In the genomic region with DNA sequence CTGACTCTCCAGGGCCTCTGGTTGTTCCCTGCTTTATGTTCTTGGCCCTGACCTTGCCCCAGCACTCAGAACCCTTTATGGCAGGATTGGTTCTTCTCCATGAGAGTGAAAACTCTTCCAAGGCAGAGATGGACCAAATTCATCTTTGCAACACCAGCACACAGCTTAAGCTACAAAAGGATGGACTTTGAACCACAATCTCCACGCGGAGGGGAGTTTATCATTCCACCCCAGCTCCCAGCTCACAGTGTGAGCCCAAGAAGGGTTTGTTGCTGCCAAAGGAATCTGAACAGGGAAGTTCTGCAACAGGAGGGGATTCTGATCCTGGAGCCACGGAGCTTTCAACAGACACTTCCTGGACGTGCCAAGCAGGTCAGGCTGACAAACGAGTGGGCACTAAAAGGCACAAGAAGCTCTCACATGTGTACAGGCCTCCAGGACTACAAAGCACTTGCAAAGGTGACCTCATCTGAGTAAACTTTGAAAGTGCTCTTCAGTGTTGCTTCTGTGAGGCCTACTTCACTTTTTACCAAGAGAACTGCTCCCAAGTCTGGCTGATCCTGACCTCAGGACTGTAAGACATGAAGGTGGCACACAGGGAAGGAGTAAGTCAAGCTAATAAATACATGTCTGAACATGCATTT, we compare ENCODE assay signal across 1 cellular context.
TF ChIP-seq lines count a peak whose summit lies in the region.

No MANE protein-coding gene starts in this region.

TF ChIP-seq in HepG2, 621 proteins besides CTCF, POLR2A, EP300 and RAD21 (continued from another document and continues in another):
- TF ChIP-seq ZBTB10 (CRISPR knock-in tag; IDR thresholded peaks at IDR 0.05; ENCODE audit: borderline replicate concordance) (no peak; the same call in 1 of the 2 replicates), ZNF256 (CRISPR knock-in tag; conservative IDR thresholded peaks at IDR 0.05) (no peak; the same call in 1 of the 2 replicates), ZNF225 (CRISPR knock-in tag; IDR thresholded peaks at IDR 0.05) (peak; percentile 59; the same call in 1 of the 2 replicates), PLSCR1 (CRISPR knock-in tag; IDR thresholded peaks at IDR 0.05; ENCODE audit: borderline replicate concordance) (no peak), ZC3H13 (CRISPR knock-in tag; IDR thresholded peaks at IDR 0.05) (no peak), CREB1 (IDR thresholded peaks at IDR 0.05) (no peak; the same call in 1 of the 2 replicates), CREB1 (CRISPR knock-in tag; IDR thresholded peaks at IDR 0.05) (no peak), ZNF510 (CRISPR knock-in tag; IDR thresholded peaks at IDR 0.05; ENCODE audit: low read depth) (peak; percentile 71; the same call in 1 of the 2 replicates), MED1 (CRISPR knock-in tag; IDR thresholded peaks at IDR 0.05) (peak; percentile 86), ZNF281 (CRISPR knock-in tag; IDR thresholded peaks at IDR 0.05; ENCODE audit: borderline replicate concordance) (no peak), ZNF607 (CRISPR knock-in tag; IDR thresholded peaks at IDR 0.05; ENCODE audit: borderline replicate concordance) (peak; percentile 57; the same call in 1 of the 2 replicates), HMGA1 (CRISPR knock-in tag; conservative IDR thresholded peaks at IDR 0.05) (no peak), CSRNP2 (CRISPR knock-in tag; conservative IDR thresholded peaks at IDR 0.05; ENCODE audit: low read depth) (no peak), ZNF382 (CRISPR knock-in tag; IDR thresholded peaks at IDR 0.05; ENCODE audit: borderline replicate concordance) (no peak), GATAD1 (CRISPR knock-in tag; IDR thresholded peaks at IDR 0.05) (peak; percentile 53; the same call in 1 of the 2 replicates), CEBPG (CRISPR knock-in tag; IDR thresholded peaks at IDR 0.05) (peak; percentile 63), TBL1XR1 (IDR thresholded peaks at IDR 0.05; ENCODE audit: borderline replicate concordance, low read length, partially characterized antibody) (no peak), MYNN (CRISPR knock-in tag; IDR thresholded peaks at IDR 0.05; ENCODE audit: low read depth) (no peak), NR2C2 (CRISPR knock-in tag; IDR thresholded peaks at IDR 0.05; ENCODE audit: borderline replicate concordance) (peak; percentile 72)
- TF ChIP-seq, protein P1, sequence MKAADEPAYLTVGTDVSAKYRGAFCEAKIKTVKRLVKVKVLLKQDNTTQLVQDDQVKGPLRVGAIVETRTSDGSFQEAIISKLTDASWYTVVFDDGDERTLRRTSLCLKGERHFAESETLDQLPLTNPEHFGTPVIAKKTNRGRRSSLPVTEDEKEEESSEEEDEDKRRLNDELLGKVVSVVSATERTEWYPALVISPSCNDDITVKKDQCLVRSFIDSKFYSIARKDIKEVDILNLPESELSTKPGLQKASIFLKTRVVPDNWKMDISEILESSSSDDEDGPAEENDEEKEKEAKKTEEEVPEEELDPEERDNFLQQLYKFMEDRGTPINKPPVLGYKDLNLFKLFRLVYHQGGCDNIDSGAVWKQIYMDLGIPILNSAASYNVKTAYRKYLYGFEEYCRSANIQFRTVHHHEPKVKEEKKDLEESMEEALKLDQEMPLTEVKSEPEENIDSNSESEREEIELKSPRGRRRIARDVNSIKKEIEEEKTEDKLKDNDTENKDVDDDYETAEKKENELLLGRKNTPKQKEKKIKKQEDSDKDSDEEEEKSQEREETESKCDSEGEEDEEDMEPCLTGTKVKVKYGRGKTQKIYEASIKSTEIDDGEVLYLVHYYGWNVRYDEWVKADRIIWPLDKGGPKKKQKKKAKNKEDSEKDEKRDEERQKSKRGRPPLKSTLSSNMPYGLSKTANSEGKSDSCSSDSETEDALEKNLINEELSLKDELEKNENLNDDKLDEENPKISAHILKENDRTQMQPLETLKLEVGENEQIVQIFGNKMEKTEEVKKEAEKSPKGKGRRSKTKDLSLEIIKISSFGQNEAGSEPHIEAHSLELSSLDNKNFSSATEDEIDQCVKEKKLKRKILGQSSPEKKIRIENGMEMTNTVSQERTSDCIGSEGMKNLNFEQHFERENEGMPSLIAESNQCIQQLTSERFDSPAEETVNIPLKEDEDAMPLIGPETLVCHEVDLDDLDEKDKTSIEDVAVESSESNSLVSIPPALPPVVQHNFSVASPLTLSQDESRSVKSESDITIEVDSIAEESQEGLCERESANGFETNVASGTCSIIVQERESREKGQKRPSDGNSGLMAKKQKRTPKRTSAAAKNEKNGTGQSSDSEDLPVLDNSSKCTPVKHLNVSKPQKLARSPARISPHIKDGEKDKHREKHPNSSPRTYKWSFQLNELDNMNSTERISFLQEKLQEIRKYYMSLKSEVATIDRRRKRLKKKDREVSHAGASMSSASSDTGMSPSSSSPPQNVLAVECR (CRISPR knock-in tag; IDR thresholded peaks at IDR 0.05; ENCODE audit: borderline replicate concordance), result peak; percentile 81; the same call in 1 of the 2 replicates
- TF ChIP-seq, protein P2, sequence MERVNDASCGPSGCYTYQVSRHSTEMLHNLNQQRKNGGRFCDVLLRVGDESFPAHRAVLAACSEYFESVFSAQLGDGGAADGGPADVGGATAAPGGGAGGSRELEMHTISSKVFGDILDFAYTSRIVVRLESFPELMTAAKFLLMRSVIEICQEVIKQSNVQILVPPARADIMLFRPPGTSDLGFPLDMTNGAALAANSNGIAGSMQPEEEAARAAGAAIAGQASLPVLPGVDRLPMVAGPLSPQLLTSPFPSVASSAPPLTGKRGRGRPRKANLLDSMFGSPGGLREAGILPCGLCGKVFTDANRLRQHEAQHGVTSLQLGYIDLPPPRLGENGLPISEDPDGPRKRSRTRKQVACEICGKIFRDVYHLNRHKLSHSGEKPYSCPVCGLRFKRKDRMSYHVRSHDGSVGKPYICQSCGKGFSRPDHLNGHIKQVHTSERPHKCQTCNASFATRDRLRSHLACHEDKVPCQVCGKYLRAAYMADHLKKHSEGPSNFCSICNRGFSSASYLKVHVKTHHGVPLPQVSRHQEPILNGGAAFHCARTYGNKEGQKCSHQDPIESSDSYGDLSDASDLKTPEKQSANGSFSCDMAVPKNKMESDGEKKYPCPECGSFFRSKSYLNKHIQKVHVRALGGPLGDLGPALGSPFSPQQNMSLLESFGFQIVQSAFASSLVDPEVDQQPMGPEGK (CRISPR knock-in tag; IDR thresholded peaks at IDR 0.05), result peak; percentile 83
- TF ChIP-seq, protein P3, sequence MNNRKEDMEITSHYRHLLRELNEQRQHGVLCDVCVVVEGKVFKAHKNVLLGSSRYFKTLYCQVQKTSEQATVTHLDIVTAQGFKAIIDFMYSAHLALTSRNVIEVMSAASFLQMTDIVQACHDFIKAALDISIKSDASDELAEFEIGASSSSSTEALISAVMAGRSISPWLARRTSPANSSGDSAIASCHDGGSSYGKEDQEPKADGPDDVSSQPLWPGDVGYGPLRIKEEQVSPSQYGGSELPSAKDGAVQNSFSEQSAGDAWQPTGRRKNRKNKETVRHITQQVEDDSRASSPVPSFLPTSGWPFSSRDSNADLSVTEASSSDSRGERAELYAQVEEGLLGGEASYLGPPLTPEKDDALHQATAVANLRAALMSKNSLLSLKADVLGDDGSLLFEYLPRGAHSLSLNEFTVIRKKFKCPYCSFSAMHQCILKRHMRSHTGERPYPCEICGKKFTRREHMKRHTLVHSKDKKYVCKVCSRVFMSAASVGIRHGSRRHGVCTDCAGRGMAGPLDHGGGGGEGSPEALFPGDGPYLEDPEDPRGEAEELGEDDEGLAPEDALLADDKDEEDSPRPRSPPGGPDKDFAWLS (CRISPR knock-in tag; IDR thresholded peaks at IDR 0.05; ENCODE audit: borderline replicate concordance), result peak; percentile 82; the same call in 1 of the 2 replicates
- TF ChIP-seq, protein P4, sequence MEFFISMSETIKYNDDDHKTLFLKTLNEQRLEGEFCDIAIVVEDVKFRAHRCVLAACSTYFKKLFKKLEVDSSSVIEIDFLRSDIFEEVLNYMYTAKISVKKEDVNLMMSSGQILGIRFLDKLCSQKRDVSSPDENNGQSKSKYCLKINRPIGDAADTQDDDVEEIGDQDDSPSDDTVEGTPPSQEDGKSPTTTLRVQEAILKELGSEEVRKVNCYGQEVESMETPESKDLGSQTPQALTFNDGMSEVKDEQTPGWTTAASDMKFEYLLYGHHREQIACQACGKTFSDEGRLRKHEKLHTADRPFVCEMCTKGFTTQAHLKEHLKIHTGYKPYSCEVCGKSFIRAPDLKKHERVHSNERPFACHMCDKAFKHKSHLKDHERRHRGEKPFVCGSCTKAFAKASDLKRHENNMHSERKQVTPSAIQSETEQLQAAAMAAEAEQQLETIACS (CRISPR knock-in tag; IDR thresholded peaks at IDR 0.05), result no peak
- TF ChIP-seq, protein P5, sequence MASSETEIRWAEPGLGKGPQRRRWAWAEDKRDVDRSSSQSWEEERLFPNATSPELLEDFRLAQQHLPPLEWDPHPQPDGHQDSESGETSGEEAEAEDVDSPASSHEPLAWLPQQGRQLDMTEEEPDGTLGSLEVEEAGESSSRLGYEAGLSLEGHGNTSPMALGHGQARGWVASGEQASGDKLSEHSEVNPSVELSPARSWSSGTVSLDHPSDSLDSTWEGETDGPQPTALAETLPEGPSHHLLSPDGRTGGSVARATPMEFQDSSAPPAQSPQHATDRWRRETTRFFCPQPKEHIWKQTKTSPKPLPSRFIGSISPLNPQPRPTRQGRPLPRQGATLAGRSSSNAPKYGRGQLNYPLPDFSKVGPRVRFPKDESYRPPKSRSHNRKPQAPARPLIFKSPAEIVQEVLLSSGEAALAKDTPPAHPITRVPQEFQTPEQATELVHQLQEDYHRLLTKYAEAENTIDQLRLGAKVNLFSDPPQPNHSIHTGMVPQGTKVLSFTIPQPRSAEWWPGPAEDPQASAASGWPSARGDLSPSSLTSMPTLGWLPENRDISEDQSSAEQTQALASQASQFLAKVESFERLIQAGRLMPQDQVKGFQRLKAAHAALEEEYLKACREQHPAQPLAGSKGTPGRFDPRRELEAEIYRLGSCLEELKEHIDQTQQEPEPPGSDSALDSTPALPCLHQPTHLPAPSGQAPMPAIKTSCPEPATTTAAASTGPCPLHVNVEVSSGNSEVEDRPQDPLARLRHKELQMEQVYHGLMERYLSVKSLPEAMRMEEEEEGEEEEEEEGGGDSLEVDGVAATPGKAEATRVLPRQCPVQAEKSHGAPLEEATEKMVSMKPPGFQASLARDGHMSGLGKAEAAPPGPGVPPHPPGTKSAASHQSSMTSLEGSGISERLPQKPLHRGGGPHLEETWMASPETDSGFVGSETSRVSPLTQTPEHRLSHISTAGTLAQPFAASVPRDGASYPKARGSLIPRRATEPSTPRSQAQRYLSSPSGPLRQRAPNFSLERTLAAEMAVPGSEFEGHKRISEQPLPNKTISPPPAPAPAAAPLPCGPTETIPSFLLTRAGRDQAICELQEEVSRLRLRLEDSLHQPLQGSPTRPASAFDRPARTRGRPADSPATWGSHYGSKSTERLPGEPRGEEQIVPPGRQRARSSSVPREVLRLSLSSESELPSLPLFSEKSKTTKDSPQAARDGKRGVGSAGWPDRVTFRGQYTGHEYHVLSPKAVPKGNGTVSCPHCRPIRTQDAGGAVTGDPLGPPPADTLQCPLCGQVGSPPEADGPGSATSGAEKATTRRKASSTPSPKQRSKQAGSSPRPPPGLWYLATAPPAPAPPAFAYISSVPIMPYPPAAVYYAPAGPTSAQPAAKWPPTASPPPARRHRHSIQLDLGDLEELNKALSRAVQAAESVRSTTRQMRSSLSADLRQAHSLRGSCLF (CRISPR knock-in tag; IDR thresholded peaks at IDR 0.05; ENCODE audit: borderline replicate concordance), result no peak
